ENCODE assay signal across 8 cellular contexts in the genomic region with DNA sequence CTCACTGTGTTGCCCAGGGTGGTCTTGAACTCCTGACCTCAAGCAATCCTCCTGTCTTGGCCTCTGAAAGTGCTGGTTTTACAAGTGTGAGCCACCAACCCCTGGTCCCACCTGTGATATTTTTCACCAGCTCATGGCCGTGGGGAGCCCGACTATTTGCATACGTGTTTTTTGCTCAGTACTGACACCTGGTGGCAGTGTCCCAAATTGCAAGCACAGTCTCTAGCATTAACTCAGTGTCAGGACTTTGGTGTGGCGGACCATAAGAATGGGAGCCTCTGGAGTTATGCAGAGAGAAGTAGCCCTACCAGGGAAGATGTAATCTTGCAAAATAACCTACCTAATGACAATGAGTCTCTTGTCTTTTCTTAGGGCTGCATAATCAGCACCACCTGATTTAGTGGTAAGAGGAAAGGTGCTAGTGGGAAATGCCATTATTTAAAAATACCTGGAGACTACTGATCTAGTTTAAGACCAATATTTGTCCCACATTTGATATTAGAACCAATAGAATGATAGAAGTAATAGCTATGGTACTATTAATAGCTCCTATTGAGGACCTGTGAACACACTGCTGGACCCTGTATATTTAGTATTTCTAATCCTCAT.
DNase-seq lines count a peak whose midpoint lies in the region; ATAC-seq and TF ChIP-seq lines count a peak whose summit lies in the region.

No MANE protein-coding gene starts in this region.

- POLR2A ChIA-PET in naive thymus-derived CD8-positive, alpha-beta T cell (lab: Charles Lee): interaction anchor here (1.3 to 1.5 kb wide), 2 partner anchors 10 to 13 kb away, joined by 5 to 6 read pairs; no protein-coding TSS in a partner anchor

- peak; percentile 81 for TF ChIP-seq CTCF in Calu3 (IDR thresholded peaks at IDR 0.05; ENCODE audit: unreplicated experiment)

- no peaks in the 10 kb centered on the region for H3K9me3 Mint-ChIP-seq in Calu3 (ENCODE audit: low read depth, unreplicated experiment)
- H3K9me3 Mint-ChIP-seq in activated naive CD4-positive, alpha-beta T cell treated with anti-CD3 and anti-CD28 coated beads for 36 hours: no peaks in the 10 kb centered on the region
- H3K9me3 Mint-ChIP-seq in naive thymus-derived CD8-positive, alpha-beta T cell: no peaks in the 10 kb centered on the region

- no peaks in the 10 kb centered on the region for H3K36me3 Mint-ChIP-seq in Calu3 (ENCODE audit: insufficient read depth, unreplicated experiment)
- H3K36me3 Mint-ChIP-seq in activated naive CD4-positive, alpha-beta T cell treated with anti-CD3 and anti-CD28 coated beads for 36 hours (ENCODE audit: low read depth): no peaks in the 10 kb centered on the region
- H3K36me3 Mint-ChIP-seq in naive thymus-derived CD8-positive, alpha-beta T cell: no peaks in the 10 kb centered on the region

- no peaks in the 10 kb centered on the region for H3K27me3 Mint-ChIP-seq in Calu3 (ENCODE audit: unreplicated experiment)
- no peaks in the 10 kb centered on the region for H3K27me3 Mint-ChIP-seq in activated naive CD4-positive, alpha-beta T cell treated with anti-CD3 and anti-CD28 coated beads for 36 hours (ENCODE audit: low read depth)
- no peaks in the 10 kb centered on the region for H3K27me3 Mint-ChIP-seq in naive thymus-derived CD8-positive, alpha-beta T cell

- CTCF ChIA-PET in Calu3 (lab: Charles Lee): interaction anchor here (0.8 kb wide), 1 partner anchor 19 kb away, joined by 3 read pairs; no protein-coding TSS in a partner anchor
- CTCF ChIA-PET in activated naive CD4-positive, alpha-beta T cell treated with anti-CD3 and anti-CD28 coated beads for 36 hours (lab: Charles Lee): interaction anchor here (0.7 to 5.0 kb wide), 17 partner anchors 9 to 1453 kb away, joined by 3 to 49 read pairs (median 5); no protein-coding TSS in a partner anchor

- no peak for ATAC-seq in naive thymus-derived CD8-positive, alpha-beta T cell
- ATAC-seq in GM21381 (IDR thresholded peaks at IDR 0.05; ENCODE audit: unreplicated experiment) (no peak), HG02973 (IDR thresholded peaks at IDR 0.05; ENCODE audit: unreplicated experiment) (no peak)

- H3K4me1 Mint-ChIP-seq in Calu3 (ENCODE audit: low read depth, unreplicated experiment): peaks cover 8% of the 10 kb centered on the region
- H3K4me1 Mint-ChIP-seq in activated naive CD4-positive, alpha-beta T cell treated with anti-CD3 and anti-CD28 coated beads for 36 hours (ENCODE audit: low read depth): peaks cover 20% of the 10 kb centered on the region
- peaks cover 18 to 32% (median 27%) of the 10 kb centered on the region in 4 donors for H3K4me1 Mint-ChIP-seq in naive thymus-derived CD8-positive, alpha-beta T cell

- DNase-seq in Calu3 (no peak), Kasumi-1 (lab: John Stamatoyannopoulos, UW) (peak; percentile 38 to 46), hippocampal formation (lab: John Stamatoyannopoulos, UW) (no peak), NCI-H446 (lab: John Stamatoyannopoulos, UW) (no peak)
- peak; percentile 70 for DNase-seq in activated naive CD4-positive, alpha-beta T cell treated with anti-CD3 and anti-CD28 coated beads for 36 hours
- DNase-seq in naive thymus-derived CD8-positive, alpha-beta T cell: peak in 8 of 10 donors; percentile 12 to 71 (median 30)

- H3K27ac Mint-ChIP-seq in Calu3 (ENCODE audit: unreplicated experiment): no peak overlapping the region
- no peak overlapping the region for H3K27ac Mint-ChIP-seq in activated naive CD4-positive, alpha-beta T cell treated with anti-CD3 and anti-CD28 coated beads for 36 hours
- peak overlapping the region in 1 of 10 donors; percentile 59 for H3K27ac Mint-ChIP-seq in naive thymus-derived CD8-positive, alpha-beta T cell

- no peak overlapping the region for H3K4me3 Mint-ChIP-seq in Calu3 (ENCODE audit: low read depth, unreplicated experiment)
- H3K4me3 Mint-ChIP-seq in activated naive CD4-positive, alpha-beta T cell treated with anti-CD3 and anti-CD28 coated beads for 36 hours: no peak overlapping the region
- H3K4me3 Mint-ChIP-seq in naive thymus-derived CD8-positive, alpha-beta T cell: peak overlapping the region in 1 of 10 donors; percentile 20

- intact Hi-C loops in Calu3 (cut with micrococcal nuclease; ENCODE audit: unreplicated experiment): no loop called here
- intact Hi-C loops in activated naive CD4-positive, alpha-beta T cell treated with anti-CD3 and anti-CD28 coated beads for 36 hours (cut with micrococcal nuclease): loop anchor here (2.0 kb wide), 1 partner anchor 65 kb away; no protein-coding TSS in a partner anchor

- no TSS peak for BruUV-seq in Calu3 (replicated peaks; lab: Mats Ljungman, UMichigan)

Comparison
In these comparisons a context has a peak if more than half of its experiments do, and no peak if none do; other contexts are left out.
1. DNase-seq: peak in Kasumi-1 (2 of 2), activated naive CD4-positive, alpha-beta T cell treated with anti-CD3 and anti-CD28 coated beads for 36 hours (single experiment) and naive thymus-derived CD8-positive, alpha-beta T cell (8 of 10); none in Calu3 (single experiment), hippocampal formation (0 of 2) and NCI-H446 (0 of 2).